ENCODE assay signal across 8 cellular contexts in genomic region chr2:190469770-190470169, GRCh38.
DNase-seq lines count a peak whose midpoint lies in the region; ATAC-seq and TF ChIP-seq lines count a peak whose summit lies in the region.

No MANE protein-coding gene starts in this region.

- no peaks in the 10 kb centered on the region for H3K27me3 ChIP-seq in naive thymus-derived CD4-positive, alpha-beta T cell (ENCODE audit: control insufficient read depth in 2 of 2, insufficient read depth in 2 of 2, low read length in 2 of 2)

- H3K27ac Mint-ChIP-seq in naive thymus-derived CD4-positive, alpha-beta T cell: peak overlapping the region in 2 of 9 donors; percentile 68 to 86
- no peak overlapping the region for H3K27ac Mint-ChIP-seq in WTC11
- no peak overlapping the region for H3K27ac Mint-ChIP-seq in stimulated activated effector memory CD8-positive, alpha-beta T cell treated with anti-CD3 and anti-CD28 coated beads, Interleukin-12 subunit alpha, Interleukin-12 subunit beta, amount 100 ng/mL, for 72 hours

- H3K27ac ChIP-seq in cingulate gyrus (ENCODE audit: low read depth, low read length): peak overlapping the region; percentile 78
- H3K27ac ChIP-seq in naive thymus-derived CD4-positive, alpha-beta T cell (ENCODE audit: low read depth, low read length): no peak overlapping the region

- H3K9me3 Mint-ChIP-seq in naive thymus-derived CD4-positive, alpha-beta T cell: peaks cover 0 to 12% (median 0%) of the 10 kb centered on the region in 11 donors
- H3K9me3 Mint-ChIP-seq in WTC11: peaks cover 35% of the 10 kb centered on the region
- peaks cover 2% of the 10 kb centered on the region for H3K9me3 Mint-ChIP-seq in stimulated activated effector memory CD8-positive, alpha-beta T cell treated with anti-CD3 and anti-CD28 coated beads, Interleukin-12 subunit alpha, Interleukin-12 subunit beta, amount 100 ng/mL, for 72 hours

- no peak for TF ChIP-seq CTCF in WTC11 (IDR thresholded peaks at IDR 0.05)

- ATAC-seq in naive thymus-derived CD4-positive, alpha-beta T cell: peak; percentile 73
- no peak for ATAC-seq in HG03135 (IDR thresholded peaks at IDR 0.05; ENCODE audit: unreplicated experiment)
- ATAC-seq in WTC11: no peak
- ATAC-seq in stimulated activated effector memory CD8-positive, alpha-beta T cell treated with anti-CD3 and anti-CD28 coated beads, Interleukin-12 subunit alpha, Interleukin-12 subunit beta, amount 100 ng/mL, for 72 hours: no peak

- CTCF ChIA-PET in naive thymus-derived CD4-positive, alpha-beta T cell (lab: Charles Lee): interaction anchor here (0.6 kb wide), 1 partner anchor 10 kb away, joined by 3 read pairs; no protein-coding TSS in a partner anchor
- CTCF ChIA-PET in WTC11 (lab: Charles Lee): no interaction called here

- DNase-seq in G401 (ENCODE audit: low spot score) (peak; percentile 63), NCI-H226 (peak; percentile 81), WTC11 (ENCODE audit: low spot score) (no peak), epidermal melanocyte (ENCODE audit: insufficient read length, low spot score) (no peak)
- no peak for DNase-seq in naive thymus-derived CD4-positive, alpha-beta T cell
- DNase-seq in stimulated activated effector memory CD8-positive, alpha-beta T cell treated with anti-CD3 and anti-CD28 coated beads, Interleukin-12 subunit alpha, Interleukin-12 subunit beta, amount 100 ng/mL, for 72 hours (ENCODE audit: low spot score in 2 of 2): no peak

- peaks cover 6 to 62% (median 22%) of the 10 kb centered on the region in 5 donors for H3K36me3 Mint-ChIP-seq in naive thymus-derived CD4-positive, alpha-beta T cell
- H3K36me3 Mint-ChIP-seq in WTC11: peaks cover 32% of the 10 kb centered on the region
- H3K36me3 Mint-ChIP-seq in stimulated activated effector memory CD8-positive, alpha-beta T cell treated with anti-CD3 and anti-CD28 coated beads, Interleukin-12 subunit alpha, Interleukin-12 subunit beta, amount 100 ng/mL, for 72 hours: peaks cover 21% of the 10 kb centered on the region

- POLR2A ChIA-PET in naive thymus-derived CD4-positive, alpha-beta T cell (lab: Charles Lee): interaction anchor here (0.6 to 1.6 kb wide), 2 partner anchors 11 to 543 kb away, joined by 3 to 4 read pairs; no protein-coding TSS in a partner anchor
- POLR2A ChIA-PET in WTC11 (lab: Charles Lee): no interaction called here

- peaks cover 7 to 23% of the 10 kb centered on the region in 2 donors for H3K4me1 ChIP-seq in naive thymus-derived CD4-positive, alpha-beta T cell (ENCODE audit: control insufficient read depth in 2 of 2, insufficient read depth in 2 of 2, low read length in 2 of 2)

- H3K9me3 ChIP-seq in naive thymus-derived CD4-positive, alpha-beta T cell (ENCODE audit: control insufficient read depth in 2 of 3, low read length in 3 of 3): no peaks in the 10 kb centered on the region

- no peaks in the 10 kb centered on the region for H3K27me3 Mint-ChIP-seq in naive thymus-derived CD4-positive, alpha-beta T cell
- H3K27me3 Mint-ChIP-seq in WTC11 (ENCODE audit: low read depth): no peaks in the 10 kb centered on the region

- intact Hi-C loops in naive thymus-derived CD4-positive, alpha-beta T cell (cut with micrococcal nuclease): no loop called here

- in situ Hi-C loops in G401 (cut with HindIII; ENCODE audit: low sequenced_read_pairs): no loop called here

- H3K4me3 Mint-ChIP-seq in naive thymus-derived CD4-positive, alpha-beta T cell: peak overlapping the region in 1 of 10 donors; percentile 14
- no peak overlapping the region for H3K4me3 Mint-ChIP-seq in WTC11
- H3K4me3 Mint-ChIP-seq in stimulated activated effector memory CD8-positive, alpha-beta T cell treated with anti-CD3 and anti-CD28 coated beads, Interleukin-12 subunit alpha, Interleukin-12 subunit beta, amount 100 ng/mL, for 72 hours: no peak overlapping the region

- H3K4me3 ChIP-seq in naive thymus-derived CD4-positive, alpha-beta T cell (ENCODE audit: low read length): no peak overlapping the region

- peaks cover 20 to 63% (median 52%) of the 10 kb centered on the region in 7 donors for H3K4me1 Mint-ChIP-seq in naive thymus-derived CD4-positive, alpha-beta T cell
- H3K4me1 Mint-ChIP-seq in WTC11: peaks cover 19% of the 10 kb centered on the region
- H3K4me1 Mint-ChIP-seq in stimulated activated effector memory CD8-positive, alpha-beta T cell treated with anti-CD3 and anti-CD28 coated beads, Interleukin-12 subunit alpha, Interleukin-12 subunit beta, amount 100 ng/mL, for 72 hours: peaks cover 49% of the 10 kb centered on the region

- H3K36me3 ChIP-seq in naive thymus-derived CD4-positive, alpha-beta T cell (ENCODE audit: control insufficient read depth in 2 of 3, insufficient read depth in 3 of 3, low read length in 3 of 3): peaks cover 0 to 8% (median 4%) of the 10 kb centered on the region in 3 experiments

TF ChIP-seq in WTC11, 78 proteins besides CTCF, POLR2A, EP300 and RAD21 (continues in another document):
- TF ChIP-seq SOX15 (CRISPR knock-in tag; IDR thresholded peaks at IDR 0.05) (no peak), STAT6 (CRISPR knock-in tag; conservative IDR thresholded peaks at IDR 0.05; ENCODE audit: low read depth) (no peak), OVOL2 (CRISPR knock-in tag; IDR thresholded peaks at IDR 0.05; ENCODE audit: borderline replicate concordance) (no peak), ATF6 (CRISPR knock-in tag; IDR thresholded peaks at IDR 0.05) (no peak), ESRRA (CRISPR knock-in tag; IDR thresholded peaks at IDR 0.05; ENCODE audit: borderline replicate concordance) (no peak), JUN (CRISPR knock-in tag; IDR thresholded peaks at IDR 0.05) (no peak), GRHL2 (CRISPR knock-in tag; IDR thresholded peaks at IDR 0.05; ENCODE audit: insufficient replicate concordance, severe bottlenecking) (no peak), ZNF423 (CRISPR knock-in tag; IDR thresholded peaks at IDR 0.05) (no peak), GTF2I (CRISPR knock-in tag; conservative IDR thresholded peaks at IDR 0.05) (no peak), ZNF425 (CRISPR knock-in tag; conservative IDR thresholded peaks at IDR 0.05) (no peak), ZSCAN18 (CRISPR knock-in tag; IDR thresholded peaks at IDR 0.05) (no peak)

Comparison
In these comparisons a context has a peak if more than half of its experiments do, and no peak if none do; other contexts are left out.
1. DNase-seq: peak in G401 (single experiment) and NCI-H226 (single experiment); none in naive thymus-derived CD4-positive, alpha-beta T cell (0 of 9), WTC11 (single experiment), stimulated activated effector memory CD8-positive, alpha-beta T cell treated with anti-CD3 and anti-CD28 coated beads, Interleukin-12 subunit alpha, Interleukin-12 subunit beta, amount 100 ng/mL, for 72 hours (0 of 2) and epidermal melanocyte (single experiment).